1 cellular context compared by ENCODE assay signal in genomic region chr1:90007979-90008404, GRCh38.
A peak's percentile ranks its signal among the peaks of the same experiment; 100 is the strongest.
TF ChIP-seq lines count a peak whose summit lies in the region.

No MANE protein-coding gene starts in this region.

TF ChIP-seq in K562, 482 proteins besides CTCF, POLR2A, EP300 and RAD21 (continued from another document):
- peak in 1 of 2 experiments; percentile 55; a peak in 1 of 4 replicates for TF ChIP-seq HDAC1 (IDR thresholded peaks at IDR 0.05)
- no peak for TF ChIP-seq ZNF24 (IDR thresholded peaks at IDR 0.05)
- TF ChIP-seq FOXK2 (conservative IDR thresholded peaks at IDR 0.05 in 1 of 2, IDR thresholded peaks at IDR 0.05 in 1 of 2; ENCODE audit: low read depth in 2 of 2), result peak; percentile 75 to 78; a peak in 3 of 4 replicates
- TF ChIP-seq MAFK (IDR thresholded peaks at IDR 0.05; ENCODE audit: low read length), result peak; percentile 67
- TF ChIP-seq MTA1 (IDR thresholded peaks at IDR 0.05; ENCODE audit: borderline replicate concordance), result 0 out of 2 replicates have a peak, but pooled peaks have one; percentile 19
- 0 out of 2 replicates have a peak, but pooled peaks have one; percentile 30 for TF ChIP-seq CBFA2T3 (IDR thresholded peaks at IDR 0.05)
- TF ChIP-seq C11orf30 (IDR thresholded peaks at IDR 0.05; ENCODE audit: low read depth), result peak; percentile 90
- no peak for TF ChIP-seq GABPB2 (CRISPR knock-in tag; conservative IDR thresholded peaks at IDR 0.05)
- peak; percentile 22 to 31; a peak in 1 of 4 replicates for TF ChIP-seq KDM1A (IDR thresholded peaks at IDR 0.05)
- peak; percentile 53; the same call in 1 of the 2 replicates for TF ChIP-seq HDAC2 (IDR thresholded peaks at IDR 0.05)
- TF ChIP-seq FOXA3 (CRISPR knock-in tag; conservative IDR thresholded peaks at IDR 0.05 in 1 of 2, IDR thresholded peaks at IDR 0.05 in 1 of 2), result no peak
- no peak for TF ChIP-seq ZFP1 (CRISPR knock-in tag; IDR thresholded peaks at IDR 0.05)
- TF ChIP-seq DPF2 (IDR thresholded peaks at IDR 0.05), result peak; percentile 84
- peak; percentile 66 for TF ChIP-seq SMARCE1 (IDR thresholded peaks at IDR 0.05)
- peak; percentile 32 for TF ChIP-seq EHMT2 (IDR thresholded peaks at IDR 0.05)
- no peak for TF ChIP-seq TRIM25 (IDR thresholded peaks at IDR 0.05; ENCODE audit: borderline replicate concordance)
- TF ChIP-seq SMAD1 (IDR thresholded peaks at IDR 0.05; ENCODE audit: low read depth, low read length, partially characterized antibody), result no peak
- TF ChIP-seq NFE2 (IDR thresholded peaks at IDR 0.05; ENCODE audit: low read depth), result peak; percentile 91
- TF ChIP-seq ZFP36 (IDR thresholded peaks at IDR 0.05; ENCODE audit: low read depth, low read length, partially characterized antibody), result no peak
- 0 out of 2 replicates have a peak, but pooled peaks have one; percentile 15 for TF ChIP-seq NR2C1 (IDR thresholded peaks at IDR 0.05)
- TF ChIP-seq NR2C1 (tag; IDR thresholded peaks at IDR 0.05), result no peak
- peak; percentile 88 for TF ChIP-seq ZNF316 (IDR thresholded peaks at IDR 0.05)
- no peak for TF ChIP-seq CEBPG (CRISPR knock-in tag; IDR thresholded peaks at IDR 0.05)
- TF ChIP-seq CEBPG (tag; conservative IDR thresholded peaks at IDR 0.05 in 1 of 2, IDR thresholded peaks at IDR 0.05 in 1 of 2), result peak in 1 of 2 experiments; percentile 12; a peak in 1 of 4 replicates
- peak; percentile 71 for TF ChIP-seq SMARCA4 (IDR thresholded peaks at IDR 0.05)
- TF ChIP-seq KAT2B (IDR thresholded peaks at IDR 0.05; ENCODE audit: low read depth, low read length), result no peak
- peak; percentile 73 for TF ChIP-seq HMBOX1 (IDR thresholded peaks at IDR 0.05)
- TF ChIP-seq NR2C2 (CRISPR knock-in tag; IDR thresholded peaks at IDR 0.05), result no peak
- peak; percentile 40; the same call in 1 of the 2 replicates for TF ChIP-seq NR2C2 (tag; IDR thresholded peaks at IDR 0.05)
- peak; percentile 52 for TF ChIP-seq ARID1B (IDR thresholded peaks at IDR 0.05)
- 0 out of 2 replicates have a peak, but pooled peaks have one; percentile 48 for TF ChIP-seq CUX1 (CRISPR knock-in tag; IDR thresholded peaks at IDR 0.05)
